ENCODE assay signal across 12 cellular contexts in genomic region chr3:182609575-182610156, GRCh38.
DNase-seq lines count a peak whose midpoint lies in the region; ATAC-seq and TF ChIP-seq lines count a peak whose summit lies in the region.
"Had no signal": no experiment of that assay in that cellular context is flagged by ENCODE, and none has a peak within 500 bp of the region (broad histone marks: within the 10 kb centered on the region; RNA-seq: fewer than 3 reads in every experiment).

No MANE protein-coding gene starts in this region.

- DNase-seq in DMS79 (lab: John Stamatoyannopoulos, UW): peak; percentile 57
- peak; percentile 93 for DNase-seq in NCI-H1105 (lab: John Stamatoyannopoulos, UW)
- DNase-seq in caudate nucleus (lab: John Stamatoyannopoulos, UW): no peak
- no peak for DNase-seq in activated naive CD4-positive, alpha-beta T cell (lab: John Stamatoyannopoulos, UW)
- DNase-seq: activated CD8-positive, alpha-beta memory T cell treated with anti-CD3 and anti-CD28 coated beads, Interleukin-2, amount 10 ng/mL, durations not matched to agents 7 days and 5 days; activated naive CD8-positive, alpha-beta T cell treated with anti-CD3 and anti-CD28 coated beads, Interleukin-2, amount 50 U/mL, for 24 hours; NK-92 treated with Interleukin-12 subunit alpha and Interleukin-12 subunit beta, amount 100 ng/mL, for 24 hours had no signal

- no peaks in the 10 kb centered on the region for H3K36me3 ChIP-seq in mucosa of rectum (ENCODE audit: control insufficient read depth in 2 of 2, insufficient read depth in 2 of 2, low read length in 2 of 2)

- H3K27me3 ChIP-seq in mucosa of rectum (ENCODE audit: control insufficient read depth in 2 of 2, insufficient read depth in 2 of 2, low read length in 2 of 2): no peaks in the 10 kb centered on the region

- H3K27ac ChIP-seq in VCaP: peak overlapping the region; percentile 8; the same call in 1 of the 2 replicates
- H3K27ac ChIP-seq in mucosa of rectum (ENCODE audit: low read depth in 2 of 2, low read length in 2 of 2): peak overlapping the region; percentile 79
- no peak overlapping the region for H3K27ac ChIP-seq in caudate nucleus (ENCODE audit: low read depth, low read length)

- H3K4me1 ChIP-seq in mucosa of rectum (ENCODE audit: control insufficient read depth in 2 of 2, insufficient read depth in 2 of 2, low read length in 2 of 2): peaks cover 18 to 33% of the 10 kb centered on the region in 2 donors

- H3K4me3 ChIP-seq in mucosa of rectum (ENCODE audit: low read length in 2 of 2): no peak overlapping the region

- no peaks in the 10 kb centered on the region for H3K9me3 ChIP-seq in mucosa of rectum (ENCODE audit: control insufficient read depth in 2 of 2, low read length in 2 of 2)

- TF ChIP-seq CTCF in VCaP (conservative IDR thresholded peaks at IDR 0.05): no peak

- peak overlapping the region; percentile 12 to 35 for H3K9ac ChIP-seq in mucosa of rectum (ENCODE audit: low read depth in 1 of 2, low read length in 2 of 2)

- ATAC-seq in HG03457 (IDR thresholded peaks at IDR 0.05; ENCODE audit: unreplicated experiment): no peak
- no peak for ATAC-seq in GM18867 (IDR thresholded peaks at IDR 0.05; ENCODE audit: unreplicated experiment)
- ATAC-seq: activated CD8-positive, alpha-beta memory T cell treated with anti-CD3 and anti-CD28 coated beads, Interleukin-2, amount 10 ng/mL, durations not matched to agents 7 days and 5 days; activated naive CD8-positive, alpha-beta T cell treated with anti-CD3 and anti-CD28 coated beads, Interleukin-2, amount 50 U/mL, for 24 hours; right cardiac atrium had no signal

Comparison
In these comparisons a context has a peak if more than half of its experiments do, and no peak if none do; other contexts are left out.
1. DNase-seq: peak in DMS79 (single experiment) and NCI-H1105 (single experiment); none in caudate nucleus (0 of 61) and activated naive CD4-positive, alpha-beta T cell (0 of 4).